Comparison of ENCODE assay signal across 14 cellular contexts in genomic region chr15:39315200-39315599, GRCh38.
"Had no signal": no experiment of that assay in that cellular context is flagged by ENCODE, and none has a peak within 500 bp of the region (broad histone marks: within the 10 kb centered on the region; RNA-seq: fewer than 3 reads in every experiment).

No MANE protein-coding gene starts in this region.

- H3K79me2 ChIP-seq: parathyroid adenoma had no signal

- H3K9ac ChIP-seq: parathyroid adenoma had no signal

- H3K4me1 ChIP-seq: adrenal gland, parathyroid adenoma, uterus had no signal

- H2AFZ ChIP-seq: parathyroid adenoma had no signal

- H3K27ac ChIP-seq: adrenal gland, left lung, parathyroid adenoma, sigmoid colon, uterus had no signal

- FAIRE-seq: kidney had no signal

- H3K36me3 ChIP-seq: adrenal gland, left lung, sigmoid colon, uterus had no signal

- H3K27me3 ChIP-seq: adrenal gland, left lung, sigmoid colon, uterus had no signal

- DNase-seq: activated CD4-positive, alpha-beta T cell treated with anti-CD3 and anti-CD28 coated beads for 48 hours; activated CD8-positive, alpha-beta T cell treated with anti-CD3 and anti-CD28 coated beads for 36 hours; activated effector memory CD4-positive, alpha-beta T cell treated with Interleukin-2 at 50 U/mL for 16 hours; activated T-cell treated with anti-CD3 and anti-CD28 coated beads, Interleukin-2, amount 50 U/mL, for 4 hours; adrenal gland; erythroblast; kidney; left lung; naive thymus-derived CD8-positive, alpha-beta T cell; sigmoid colon; stimulated activated CD4-positive, alpha-beta T cell treated with anti-CD3 and anti-CD28 coated beads, Interleukin-1b, Interleukin-23, amount 100 ng/mL, for 48 hours; uterus had no signal

- ATAC-seq: activated CD8-positive, alpha-beta T cell treated with anti-CD3 and anti-CD28 coated beads for 36 hours; activated T-cell treated with anti-CD3 and anti-CD28 coated beads, Interleukin-2, amount 50 U/mL, for 4 hours; left lung; naive thymus-derived CD8-positive, alpha-beta T cell; WTC11 had no signal

- H3K4me3 ChIP-seq: adrenal gland, left lung, sigmoid colon, uterus had no signal

- H3K9me3 ChIP-seq: adrenal gland, uterus had no signal
